In genomic region chr12:57736743-57737466, GRCh38 we compare ENCODE assay signal across 9 cellular contexts. TPM values are rescaled to one million over a fixed set of nuclear protein-coding genes. Genes with fewer than 3 reads are reported as not detected.
A peak's percentile ranks its signal among the peaks of the same experiment; 100 is the strongest.
DNase-seq lines count a peak whose midpoint lies in the region; ATAC-seq lines count a peak whose summit lies in the region.
"Had no signal": no experiment of that assay in that cellular context is flagged by ENCODE, and none has a peak within 500 bp of the region (broad histone marks: within the 10 kb centered on the region; RNA-seq: fewer than 3 reads in every experiment).

No MANE protein-coding gene starts in this region.

- H3K27me3 ChIP-seq in CD4-positive, alpha-beta memory T cell (ENCODE audit: insufficient read depth, low read length) = no peaks in the 10 kb centered on the region
- H3K27me3 ChIP-seq in HUES6 (ENCODE audit: control insufficient read depth, insufficient read depth, low read length) (peaks cover 99% of the 10 kb centered on the region), neuron (ENCODE audit: insufficient read depth, low read length) (no peaks in the 10 kb centered on the region)

- H3K9me3 Mint-ChIP-seq in CD4-positive, alpha-beta memory T cell = peaks cover 0 to 1% (median 0%) of the 10 kb centered on the region in 8 donors
- H3K9me3 Mint-ChIP-seq: IgD-negative memory B cell had no signal

- peak in 1 of 5 donors; percentile 30 for DNase-seq in CD4-positive, alpha-beta memory T cell
- DNase-seq in cerebellar cortex (ENCODE audit: low spot score) (peak; percentile 61), ACHN (no peak), midbrain (lab: John Stamatoyannopoulos, UW) (no peak), iPS-NIHi7 (ENCODE audit: extremely low spot score) (no peak)

- no peaks in the 10 kb centered on the region for H3K27me3 Mint-ChIP-seq in CD4-positive, alpha-beta memory T cell

- peaks cover 46% of the 10 kb centered on the region for H3K36me3 ChIP-seq in CD4-positive, alpha-beta memory T cell (ENCODE audit: insufficient read depth, low read length)
- H3K36me3 ChIP-seq in HUES6 (ENCODE audit: control insufficient read depth, insufficient read depth, low read length) = no peaks in the 10 kb centered on the region
- no peaks in the 10 kb centered on the region for H3K36me3 ChIP-seq in neuron (ENCODE audit: insufficient read depth, low read length)

- CTCF ChIA-PET in CD4-positive, alpha-beta memory T cell (lab: Charles Lee; ENCODE audit: partially characterized antibody) = interaction anchor here (1.4 kb wide), 1 partner anchor 154 kb away, joined by 3 read pairs; no protein-coding TSS in a partner anchor

- no peak overlapping the region for H3K27ac ChIP-seq in CD4-positive, alpha-beta memory T cell (ENCODE audit: low read depth, low read length)
- H3K27ac ChIP-seq in HUES6 (ENCODE audit: low read depth, low read length) = no peak overlapping the region

- H3K9me3 ChIP-seq in CD4-positive, alpha-beta memory T cell (ENCODE audit: control insufficient read depth in 1 of 2, low read length in 2 of 2) = no peaks in the 10 kb centered on the region
- H3K9me3 ChIP-seq in HUES6 (ENCODE audit: control insufficient read depth, insufficient read depth, low read depth, low read length) = no peaks in the 10 kb centered on the region
- no peaks in the 10 kb centered on the region for H3K9me3 ChIP-seq in neuron (ENCODE audit: low read length)

- intact Hi-C loops in CD4-positive, alpha-beta memory T cell (cut with micrococcal nuclease) = no loop called here

- H3K36me3 Mint-ChIP-seq in CD4-positive, alpha-beta memory T cell = peaks cover 31 to 56% of the 10 kb centered on the region in 2 donors

- no peak overlapping the region for H3K4me3 ChIP-seq in CD4-positive, alpha-beta memory T cell (ENCODE audit: low read length in 2 of 2)
- H3K4me3 ChIP-seq in HUES6 (ENCODE audit: low read depth, low read length) (peak overlapping the region; percentile 53), neuron (ENCODE audit: low read length) (peak overlapping the region; percentile 16)

- no peak overlapping the region for H3K9ac ChIP-seq in HUES6 (ENCODE audit: low read length)

- peaks cover 36% of the 10 kb centered on the region for H3K4me1 ChIP-seq in CD4-positive, alpha-beta memory T cell (ENCODE audit: insufficient read depth, low read length)
- peaks cover 16% of the 10 kb centered on the region for H3K4me1 ChIP-seq in HUES6 (ENCODE audit: control insufficient read depth, insufficient read depth, low read length)
- peaks cover 45% of the 10 kb centered on the region for H3K4me1 ChIP-seq in neuron (ENCODE audit: insufficient read depth, low read length)

- H2AFZ ChIP-seq in neuron (ENCODE audit: low read depth, low read length) = no peak overlapping the region

- ATAC-seq in GM21619 (IDR thresholded peaks at IDR 0.05; ENCODE audit: unreplicated experiment) = no peak

- peak overlapping the region in 1 of 8 donors; percentile 73 for H3K4me3 Mint-ChIP-seq in CD4-positive, alpha-beta memory T cell
- H3K4me3 Mint-ChIP-seq: IgD-negative memory B cell had no signal

- peak overlapping the region in 4 of 7 donors; percentile 48 to 68 (median 64) for H3K27ac Mint-ChIP-seq in CD4-positive, alpha-beta memory T cell

- POLR2A ChIA-PET in CD4-positive, alpha-beta memory T cell (lab: Charles Lee; ENCODE audit: partially characterized antibody) = no interaction called here

- peaks cover 24 to 50% (median 38%) of the 10 kb centered on the region in 4 donors for H3K4me1 Mint-ChIP-seq in CD4-positive, alpha-beta memory T cell

- in situ Hi-C loops in ACHN (cut with HindIII; ENCODE audit: low pct_ligation_motif_present, low pct_unique_long_range_greater_than_20kb, low sequenced_read_pairs) = no loop called here

RNA-seq across cellular contexts. Expression of gene AGAP2, which starts 1.6 kb away (rescaled TPM):
- 10 to 100 TPM; 63.2 to 66.7 TPM for total RNA-seq in CD4-positive, alpha-beta memory T cell
- polyA plus RNA-seq in CD4-positive, alpha-beta memory T cell = 1 to 10 TPM; 3.2 to 8.6 TPM

RNA-seq across cellular contexts. Expression of gene TSPAN31, which starts 7.9 kb away (rescaled TPM):
- total RNA-seq in CD4-positive, alpha-beta memory T cell = 10 to 100 TPM; 27.5 to 30.6 TPM
- 10 to 100 TPM; 37.5 to 76.2 TPM for polyA plus RNA-seq in CD4-positive, alpha-beta memory T cell

RNA-seq across cellular contexts. Expression of gene CDK4, which starts 15.2 kb away (rescaled TPM):
- 10 to 100 TPM; 44.4 to 48.3 TPM for total RNA-seq in CD4-positive, alpha-beta memory T cell
- 10 to 100 TPM; 85.0 to 99.7 TPM for polyA plus RNA-seq in CD4-positive, alpha-beta memory T cell

RNA-seq across cellular contexts. Expression of gene MARCHF9, which starts 18.0 kb away (rescaled TPM):
- total RNA-seq in CD4-positive, alpha-beta memory T cell = 10 to 100 TPM; 58.0 to 62.8 TPM
- polyA plus RNA-seq in CD4-positive, alpha-beta memory T cell = 1 to 10 TPM; 3.7 to 8.9 TPM

RNA-seq across cellular contexts. Expression of gene CYP27B1, which starts 30.0 kb away (rescaled TPM):
- 1 to 10 TPM in 1 of 2 experiments, under 1 TPM in 1; 0.64 to 1.4 TPM for total RNA-seq in CD4-positive, alpha-beta memory T cell
- under 1 TPM; 0.55 to 0.93 TPM for polyA plus RNA-seq in CD4-positive, alpha-beta memory T cell

Comparison
In these comparisons a context has a peak if more than half of its experiments do, and no peak if none do; other contexts are left out.
1. H3K4me3 ChIP-seq: peak in HUES6 (single experiment) and neuron (single experiment); none in CD4-positive, alpha-beta memory T cell (0 of 2).